In the genomic region with DNA sequence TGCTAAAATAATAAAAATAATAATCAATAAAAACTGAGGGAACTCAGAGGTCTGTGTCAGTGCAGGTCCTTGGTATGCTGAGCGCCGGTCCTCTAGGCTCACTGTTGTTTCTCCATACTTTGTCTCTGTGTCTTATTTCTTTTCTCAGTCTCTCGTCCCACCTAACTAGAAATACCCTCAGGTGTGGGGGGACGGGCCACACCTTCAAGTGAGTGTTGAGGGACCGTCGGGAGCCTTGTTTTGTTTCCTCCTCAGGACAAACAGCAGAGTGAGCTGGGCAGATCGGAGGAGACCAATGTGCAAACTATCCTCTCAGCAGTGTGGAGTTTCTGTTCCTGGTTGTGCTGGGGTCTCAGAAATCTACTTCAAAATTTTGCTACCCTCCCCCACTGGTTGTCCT, we compare ENCODE assay signal across 14 cellular contexts. TPM values are rescaled to one million over a fixed set of nuclear protein-coding genes. Genes with fewer than 3 reads are reported as not detected.
"Had no signal": no experiment of that assay in that cellular context is flagged by ENCODE, and none has a peak within 500 bp of the region (broad histone marks: within the 10 kb centered on the region; RNA-seq: fewer than 3 reads in every experiment).

No MANE protein-coding gene starts in this region.

RNA-seq across cellular contexts. Expression of a gene that starts 46.3 kb away (rescaled TPM):
- total RNA-seq: activated B cell treated with CpG ODN at 0.5 μM for 24 hours; activated CD4-positive, alpha-beta memory T cell treated with anti-CD3 and anti-CD28 coated beads for 36 hours; activated CD4-positive, alpha-beta memory T cell treated with anti-CD3 and anti-CD28 coated beads, Interleukin-2, amount 10 ng/mL, durations not matched to agents 7 days and 5 days; activated CD4-positive, alpha-beta T cell treated with anti-CD3 and anti-CD28 coated beads for 36 hours; activated CD4-positive, alpha-beta T cell treated with anti-CD3 and anti-CD28 coated beads, Interleukin-2, amount 10 ng/mL, durations not matched to agents 7 days and 5 days; activated CD8-positive, alpha-beta memory T cell treated with anti-CD3 and anti-CD28 coated beads for 36 hours; activated CD8-positive, alpha-beta memory T cell treated with anti-CD3 and anti-CD28 coated beads, Interleukin-2, amount 10 ng/mL, durations not matched to agents 7 days and 5 days; activated CD8-positive, alpha-beta T cell treated with anti-CD3 and anti-CD28 coated beads for 36 hours; activated CD8-positive, alpha-beta T cell treated with anti-CD3 and anti-CD28 coated beads, Interleukin-2, amount 10 ng/mL, durations not matched to agents 7 days and 5 days; T-cell; T-helper 1 cell treated with Interleukin-12 subunit alpha and Interleukin-12 subunit beta and Interleukin-4 antibody, amounts not matched to agents 30 ng/mL and 1 ng/mL, for 36 hours; T-helper 17 cell; T-helper 2 cell treated with Interferon-gamma antibody and Interleukin-4, amounts not matched to agents 100 ng/mL and 5 ng/mL, for 36 hours; WTC11 had no signal
